Comparison of ENCODE assay signal across 1 cellular context in the genomic region with DNA sequence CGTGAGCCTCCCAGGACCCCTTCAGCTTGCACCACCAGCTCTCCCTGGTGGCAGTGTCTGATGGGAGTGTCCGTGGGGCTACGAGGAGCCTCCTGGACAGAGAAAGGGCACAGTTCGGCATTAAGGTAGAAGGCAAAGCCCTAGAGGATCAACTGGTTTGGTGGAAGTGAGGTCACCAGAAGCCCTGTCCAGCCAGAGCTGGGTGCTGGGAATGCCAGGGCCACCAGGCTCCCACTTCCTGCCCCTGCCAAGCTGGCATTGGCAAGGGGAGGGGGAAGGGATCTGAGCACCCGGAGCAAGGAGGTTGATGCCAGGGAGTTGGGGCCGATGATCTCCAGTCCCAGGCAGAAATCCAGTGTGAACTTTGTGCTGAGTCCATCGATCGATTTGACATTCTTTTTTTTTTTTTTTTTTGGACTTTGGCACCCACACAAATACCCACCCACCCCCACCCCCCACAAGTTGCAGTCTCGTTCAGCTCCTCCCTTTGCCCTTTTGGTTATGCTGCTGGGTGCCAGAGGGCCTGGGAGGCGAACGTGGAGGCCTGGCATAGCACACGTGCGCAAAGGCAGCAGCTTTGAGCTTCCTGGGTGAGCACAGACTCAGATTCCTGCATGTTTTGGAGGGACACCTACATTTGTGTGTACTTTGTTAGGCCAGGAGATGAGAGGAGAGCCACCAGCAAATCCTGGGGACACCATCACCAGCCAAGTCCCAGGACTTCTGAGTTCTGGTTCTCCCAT.
TF ChIP-seq lines count a peak whose summit lies in the region.

No MANE protein-coding gene starts in this region.

TF ChIP-seq in K562, 482 proteins besides CTCF, POLR2A, EP300 and RAD21:
- peak; percentile 7 for TF ChIP-seq WHSC1 (IDR thresholded peaks at IDR 0.05; ENCODE audit: low read length)
- no peak for TF ChIP-seq ZNF75A (CRISPR knock-in tag; IDR thresholded peaks at IDR 0.05)
TF ChIP-seq in K562: peak in this region for 1.
